Comparison of ENCODE assay signal across 1 cellular context in the genomic region with DNA sequence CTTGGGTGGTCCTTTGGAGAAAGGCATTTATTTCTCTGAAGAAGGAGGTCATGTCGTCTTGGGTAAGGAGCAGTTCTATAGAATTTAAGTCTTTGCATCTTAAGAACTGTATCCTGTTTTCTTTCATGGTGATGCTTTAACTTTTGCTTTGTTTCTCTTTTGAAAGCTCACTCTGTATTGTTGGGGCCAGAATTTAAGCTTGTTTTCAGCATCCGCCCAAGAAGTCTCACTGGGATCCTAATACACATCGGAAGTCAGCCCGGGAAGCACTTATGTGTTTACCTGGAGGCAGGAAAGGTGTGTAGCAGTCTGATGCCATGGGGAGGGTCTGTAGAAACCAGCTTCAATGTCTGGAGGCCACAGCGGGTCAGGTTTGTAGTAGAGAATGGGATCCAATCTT.
A peak's percentile ranks its signal among the peaks of the same experiment; 100 is the strongest.
TF ChIP-seq lines count a peak whose summit lies in the region.

No MANE protein-coding gene starts in this region.

TF ChIP-seq in WTC11, 78 proteins besides CTCF, POLR2A, EP300 and RAD21:
- TF ChIP-seq, protein P1, sequence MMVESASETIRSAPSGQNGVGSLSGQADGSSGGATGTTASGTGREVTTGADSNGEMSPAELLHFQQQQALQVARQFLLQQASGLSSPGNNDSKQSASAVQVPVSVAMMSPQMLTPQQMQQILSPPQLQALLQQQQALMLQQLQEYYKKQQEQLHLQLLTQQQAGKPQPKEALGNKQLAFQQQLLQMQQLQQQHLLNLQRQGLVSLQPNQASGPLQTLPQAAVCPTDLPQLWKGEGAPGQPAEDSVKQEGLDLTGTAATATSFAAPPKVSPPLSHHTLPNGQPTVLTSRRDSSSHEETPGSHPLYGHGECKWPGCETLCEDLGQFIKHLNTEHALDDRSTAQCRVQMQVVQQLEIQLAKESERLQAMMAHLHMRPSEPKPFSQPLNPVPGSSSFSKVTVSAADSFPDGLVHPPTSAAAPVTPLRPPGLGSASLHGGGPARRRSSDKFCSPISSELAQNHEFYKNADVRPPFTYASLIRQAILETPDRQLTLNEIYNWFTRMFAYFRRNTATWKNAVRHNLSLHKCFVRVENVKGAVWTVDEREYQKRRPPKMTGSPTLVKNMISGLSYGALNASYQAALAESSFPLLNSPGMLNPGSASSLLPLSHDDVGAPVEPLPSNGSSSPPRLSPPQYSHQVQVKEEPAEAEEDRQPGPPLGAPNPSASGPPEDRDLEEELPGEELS (CRISPR knock-in tag; IDR thresholded peaks at IDR 0.05): peak; percentile 87; the same call in 1 of the 2 replicates
- TF ChIP-seq NR3C1 (CRISPR knock-in tag; conservative IDR thresholded peaks at IDR 0.05; ENCODE audit: low read depth) (no peak), TEAD1 (CRISPR knock-in tag; IDR thresholded peaks at IDR 0.05) (peak; percentile 11; the same call in 1 of the 2 replicates)
